ENCODE assay signal across 24 cellular contexts in the genomic region with DNA sequence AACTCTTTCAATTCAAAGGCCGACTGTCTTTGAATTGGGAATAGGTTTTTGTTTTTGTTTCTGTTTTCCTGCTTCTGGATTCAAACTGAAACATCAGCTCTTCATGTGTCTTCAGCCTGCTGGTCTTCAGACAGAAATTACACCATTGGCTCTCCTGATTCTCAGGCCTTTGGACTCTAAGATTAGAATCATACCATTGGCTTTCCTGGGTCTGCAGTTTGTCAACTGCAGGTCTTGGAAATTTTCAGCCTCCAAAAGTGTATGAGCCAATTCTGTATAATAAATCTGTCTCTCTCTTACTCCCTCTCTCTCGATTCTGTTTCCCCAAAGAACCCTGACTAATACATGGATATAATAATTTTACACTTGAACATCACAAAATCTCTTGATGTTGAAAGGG. TPM values are rescaled to one million over a fixed set of nuclear protein-coding genes. Genes with fewer than 3 reads are reported as not detected.
A peak's percentile ranks its signal among the peaks of the same experiment; 100 is the strongest.
DNase-seq lines count a peak whose midpoint lies in the region; ATAC-seq and TF ChIP-seq lines count a peak whose summit lies in the region.
"Had no signal": no experiment of that assay in that cellular context is flagged by ENCODE, and none has a peak within 500 bp of the region (broad histone marks: within the 10 kb centered on the region; RNA-seq: fewer than 3 reads in every experiment).

No MANE protein-coding gene starts in this region.

- peaks cover 54% of the 10 kb centered on the region for H3K4me1 Mint-ChIP-seq in CD14-positive monocyte
- H3K4me1 Mint-ChIP-seq in T-helper 17 cell: peaks cover 17% of the 10 kb centered on the region
- H3K4me1 Mint-ChIP-seq in T-helper 2 cell treated with Interferon-gamma antibody and Interleukin-4, amounts not matched to agents 5 μg/mL and 100 μg/mL, for 36 hours (ENCODE audit: low read depth): peaks cover 57% of the 10 kb centered on the region

- peak overlapping the region; percentile 27 for H3K27ac ChIP-seq in layer of hippocampus (ENCODE audit: low read depth, low read length)
- H3K27ac ChIP-seq in stomach smooth muscle (ENCODE audit: low read length): peak overlapping the region; percentile 19
- H3K27ac ChIP-seq: SJSA1 had no signal

- DNase-seq in CD14-positive monocyte (ENCODE audit: low spot score) (no peak), T-helper 17 cell (no peak), SK-N-DZ (ENCODE audit: low spot score) (no peak)
- no peak for DNase-seq in T-helper 2 cell treated with Interferon-gamma antibody and Interleukin-4, amounts not matched to agents 5 μg/mL and 100 μg/mL, for 36 hours (ENCODE audit: low spot score)
- DNase-seq: Caco-2; CD4-positive, alpha-beta memory T cell; DMS 273 treated with DMSO at 0.1 percent for 48 hours; DMS79 treated with DMSO at 0.1 percent for 48 hours; H7; Karpas-422; NCI-H1417; NCI-H187; NCI-H446 treated with DMSO at 0.1 percent for 48 hours; NCI-H526 treated with DMSO at 0.1 percent for 48 hours; OCI-M1 had no signal

- H3K27ac Mint-ChIP-seq in CD14-positive monocyte: peak overlapping the region in 6 of 7 donors; percentile 89 to 97 (median 92)
- peak overlapping the region; percentile 27 for H3K27ac Mint-ChIP-seq in T-helper 17 cell
- H3K27ac Mint-ChIP-seq in T-helper 2 cell treated with Interferon-gamma antibody and Interleukin-4, amounts not matched to agents 5 μg/mL and 100 μg/mL, for 36 hours: no peak overlapping the region

- no peak for TF ChIP-seq CTCF in CD14-positive monocyte (IDR thresholded peaks at IDR 0.05)

- peaks cover 0 to 1% (median 0%) of the 10 kb centered on the region in 3 donors for H3K27me3 Mint-ChIP-seq in CD14-positive monocyte (ENCODE audit: low read depth in 3 of 3)
- no peaks in the 10 kb centered on the region for H3K27me3 Mint-ChIP-seq in T-helper 17 cell
- no peaks in the 10 kb centered on the region for H3K27me3 Mint-ChIP-seq in T-helper 2 cell treated with Interferon-gamma antibody and Interleukin-4, amounts not matched to agents 5 μg/mL and 100 μg/mL, for 36 hours (ENCODE audit: low read depth)

- ATAC-seq in T-helper 17 cell (no peak), HG03159 (IDR thresholded peaks at IDR 0.05; ENCODE audit: unreplicated experiment) (no peak)
- ATAC-seq: GM12878, Right ventricle myocardium inferior had no signal

- peak overlapping the region in 1 of 2 donors; percentile 4 for H3K4me3 ChIP-seq in stomach smooth muscle (ENCODE audit: low read length in 2 of 2)
- H3K4me3 ChIP-seq: GM12878, SJSA1 had no signal

- H3K9me3 ChIP-seq in T-helper 17 cell (ENCODE audit: control insufficient read depth, low read length, poor library complexity, severe bottlenecking) (no peaks in the 10 kb centered on the region), stomach smooth muscle (ENCODE audit: control insufficient read depth in 2 of 2, low read length in 2 of 2) (peaks cover 2 to 8% of the 10 kb centered on the region in 2 donors)
- H3K9me3 ChIP-seq: SJSA1 had no signal

- H3K36me3 ChIP-seq in stomach smooth muscle (ENCODE audit: control insufficient read depth in 2 of 2, insufficient read depth in 2 of 2, low read length in 2 of 2): no peaks in the 10 kb centered on the region
- H3K36me3 ChIP-seq: SJSA1 had no signal

- H3K27me3 ChIP-seq in layer of hippocampus (ENCODE audit: control insufficient read depth, insufficient read depth, low read length) (no peaks in the 10 kb centered on the region), stomach smooth muscle (ENCODE audit: control insufficient read depth in 1 of 2, insufficient read depth in 2 of 2, low read length in 2 of 2) (no peaks in the 10 kb centered on the region)
- H3K27me3 ChIP-seq: SJSA1 had no signal

- intact Hi-C loops in CD14-positive monocyte (cut with micrococcal nuclease): loop anchor here in 1 of 2 donors (10.0 kb wide), 1 partner anchor 244 kb away; no protein-coding TSS in a partner anchor

- H3K36me3 Mint-ChIP-seq in CD14-positive monocyte (peaks cover 12 to 20% of the 10 kb centered on the region in 2 donors), T-helper 17 cell (ENCODE audit: low read depth) (no peaks in the 10 kb centered on the region)
- H3K36me3 Mint-ChIP-seq in T-helper 2 cell treated with Interferon-gamma antibody and Interleukin-4, amounts not matched to agents 5 μg/mL and 100 μg/mL, for 36 hours (ENCODE audit: low read depth): peaks cover 27% of the 10 kb centered on the region

- H3K9me3 Mint-ChIP-seq in CD14-positive monocyte: peaks cover 10 to 26% (median 20%) of the 10 kb centered on the region in 7 donors
- H3K9me3 Mint-ChIP-seq in T-helper 2 cell treated with Interferon-gamma antibody and Interleukin-4, amounts not matched to agents 5 μg/mL and 100 μg/mL, for 36 hours: peaks cover 25% of the 10 kb centered on the region

- no peak overlapping the region for H3K4me3 Mint-ChIP-seq in CD14-positive monocyte
- no peak overlapping the region for H3K4me3 Mint-ChIP-seq in T-helper 17 cell
- no peak overlapping the region for H3K4me3 Mint-ChIP-seq in T-helper 2 cell treated with Interferon-gamma antibody and Interleukin-4, amounts not matched to agents 5 μg/mL and 100 μg/mL, for 36 hours
- H3K4me3 Mint-ChIP-seq: CD4-positive, alpha-beta memory T cell had no signal

- no peak overlapping the region for H3K9ac ChIP-seq in stomach smooth muscle (ENCODE audit: low read length in 2 of 2)

- peaks cover 6% of the 10 kb centered on the region for H3K4me1 ChIP-seq in stomach smooth muscle (ENCODE audit: control insufficient read depth, insufficient read depth, low read length)
- H3K4me1 ChIP-seq: Caco-2, SJSA1 had no signal

RNA-seq across cellular contexts. Expression of a gene that starts 31.1 kb away (rescaled TPM):
- not detected for polyA plus RNA-seq in CD14-positive monocyte
- total RNA-seq in T-helper 17 cell: 100 to 1,000 TPM in 1 of 2 donors, 10 to 100 TPM in 1; 77.2 to 109 TPM
- polyA plus RNA-seq in SK-N-DZ (2014; cell fraction: cytosol; rRNA removed): not detected in 2 replicates
- polyA plus RNA-seq in SK-N-DZ (2014; cell fraction: nucleus; rRNA removed): not detected in 2 replicates
- total RNA-seq: A673, GM12878, H7, MCF 10A, SJSA1 had no signal
- polyA plus RNA-seq: BJ, GM12878 had no signal

RNA-seq across cellular contexts. Expression of a gene that starts 37.9 kb away (rescaled TPM):
- under 1 TPM in 1 of 2 donors, not detected in 1; 0.13 TPM for polyA plus RNA-seq in CD14-positive monocyte
- 100 to 1,000 TPM in 1 of 2 donors, 10 to 100 TPM in 1; 71.5 to 122 TPM for total RNA-seq in T-helper 17 cell
- polyA plus RNA-seq in SK-N-DZ (2014; cell fraction: cytosol; rRNA removed): not detected in 2 replicates
- polyA plus RNA-seq in SK-N-DZ (2014; cell fraction: nucleus; rRNA removed): not detected in 2 replicates
- total RNA-seq: A673, Caco-2, H7, MCF 10A, Right ventricle myocardium inferior, SJSA1 had no signal
- polyA plus RNA-seq: BJ had no signal
